1 cellular context compared by ENCODE assay signal in the genomic region with DNA sequence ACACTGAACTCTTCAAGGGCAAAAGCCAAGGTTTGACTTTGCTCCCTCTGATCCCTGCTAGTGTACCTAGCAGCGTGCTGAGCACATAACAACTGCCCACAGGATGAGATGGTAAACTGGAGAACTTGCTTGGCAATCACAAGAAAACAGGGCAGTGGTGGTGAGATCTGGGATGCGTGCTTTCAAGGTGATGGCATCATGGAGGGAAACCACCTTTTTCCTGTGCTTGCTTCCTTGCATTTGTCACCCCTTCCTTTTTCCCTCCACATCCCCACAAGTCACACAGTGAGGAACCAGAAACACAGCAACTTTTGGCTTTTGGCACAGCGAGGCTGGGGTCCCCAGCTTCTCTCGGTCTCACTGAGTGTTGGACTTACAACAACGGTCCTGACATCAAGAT.
TF ChIP-seq lines count a peak whose summit lies in the region.

No MANE protein-coding gene starts in this region.

TF ChIP-seq in H1, 55 proteins besides CTCF, POLR2A, EP300 and RAD21 (continued from another document):
- TF ChIP-seq, protein P1, sequence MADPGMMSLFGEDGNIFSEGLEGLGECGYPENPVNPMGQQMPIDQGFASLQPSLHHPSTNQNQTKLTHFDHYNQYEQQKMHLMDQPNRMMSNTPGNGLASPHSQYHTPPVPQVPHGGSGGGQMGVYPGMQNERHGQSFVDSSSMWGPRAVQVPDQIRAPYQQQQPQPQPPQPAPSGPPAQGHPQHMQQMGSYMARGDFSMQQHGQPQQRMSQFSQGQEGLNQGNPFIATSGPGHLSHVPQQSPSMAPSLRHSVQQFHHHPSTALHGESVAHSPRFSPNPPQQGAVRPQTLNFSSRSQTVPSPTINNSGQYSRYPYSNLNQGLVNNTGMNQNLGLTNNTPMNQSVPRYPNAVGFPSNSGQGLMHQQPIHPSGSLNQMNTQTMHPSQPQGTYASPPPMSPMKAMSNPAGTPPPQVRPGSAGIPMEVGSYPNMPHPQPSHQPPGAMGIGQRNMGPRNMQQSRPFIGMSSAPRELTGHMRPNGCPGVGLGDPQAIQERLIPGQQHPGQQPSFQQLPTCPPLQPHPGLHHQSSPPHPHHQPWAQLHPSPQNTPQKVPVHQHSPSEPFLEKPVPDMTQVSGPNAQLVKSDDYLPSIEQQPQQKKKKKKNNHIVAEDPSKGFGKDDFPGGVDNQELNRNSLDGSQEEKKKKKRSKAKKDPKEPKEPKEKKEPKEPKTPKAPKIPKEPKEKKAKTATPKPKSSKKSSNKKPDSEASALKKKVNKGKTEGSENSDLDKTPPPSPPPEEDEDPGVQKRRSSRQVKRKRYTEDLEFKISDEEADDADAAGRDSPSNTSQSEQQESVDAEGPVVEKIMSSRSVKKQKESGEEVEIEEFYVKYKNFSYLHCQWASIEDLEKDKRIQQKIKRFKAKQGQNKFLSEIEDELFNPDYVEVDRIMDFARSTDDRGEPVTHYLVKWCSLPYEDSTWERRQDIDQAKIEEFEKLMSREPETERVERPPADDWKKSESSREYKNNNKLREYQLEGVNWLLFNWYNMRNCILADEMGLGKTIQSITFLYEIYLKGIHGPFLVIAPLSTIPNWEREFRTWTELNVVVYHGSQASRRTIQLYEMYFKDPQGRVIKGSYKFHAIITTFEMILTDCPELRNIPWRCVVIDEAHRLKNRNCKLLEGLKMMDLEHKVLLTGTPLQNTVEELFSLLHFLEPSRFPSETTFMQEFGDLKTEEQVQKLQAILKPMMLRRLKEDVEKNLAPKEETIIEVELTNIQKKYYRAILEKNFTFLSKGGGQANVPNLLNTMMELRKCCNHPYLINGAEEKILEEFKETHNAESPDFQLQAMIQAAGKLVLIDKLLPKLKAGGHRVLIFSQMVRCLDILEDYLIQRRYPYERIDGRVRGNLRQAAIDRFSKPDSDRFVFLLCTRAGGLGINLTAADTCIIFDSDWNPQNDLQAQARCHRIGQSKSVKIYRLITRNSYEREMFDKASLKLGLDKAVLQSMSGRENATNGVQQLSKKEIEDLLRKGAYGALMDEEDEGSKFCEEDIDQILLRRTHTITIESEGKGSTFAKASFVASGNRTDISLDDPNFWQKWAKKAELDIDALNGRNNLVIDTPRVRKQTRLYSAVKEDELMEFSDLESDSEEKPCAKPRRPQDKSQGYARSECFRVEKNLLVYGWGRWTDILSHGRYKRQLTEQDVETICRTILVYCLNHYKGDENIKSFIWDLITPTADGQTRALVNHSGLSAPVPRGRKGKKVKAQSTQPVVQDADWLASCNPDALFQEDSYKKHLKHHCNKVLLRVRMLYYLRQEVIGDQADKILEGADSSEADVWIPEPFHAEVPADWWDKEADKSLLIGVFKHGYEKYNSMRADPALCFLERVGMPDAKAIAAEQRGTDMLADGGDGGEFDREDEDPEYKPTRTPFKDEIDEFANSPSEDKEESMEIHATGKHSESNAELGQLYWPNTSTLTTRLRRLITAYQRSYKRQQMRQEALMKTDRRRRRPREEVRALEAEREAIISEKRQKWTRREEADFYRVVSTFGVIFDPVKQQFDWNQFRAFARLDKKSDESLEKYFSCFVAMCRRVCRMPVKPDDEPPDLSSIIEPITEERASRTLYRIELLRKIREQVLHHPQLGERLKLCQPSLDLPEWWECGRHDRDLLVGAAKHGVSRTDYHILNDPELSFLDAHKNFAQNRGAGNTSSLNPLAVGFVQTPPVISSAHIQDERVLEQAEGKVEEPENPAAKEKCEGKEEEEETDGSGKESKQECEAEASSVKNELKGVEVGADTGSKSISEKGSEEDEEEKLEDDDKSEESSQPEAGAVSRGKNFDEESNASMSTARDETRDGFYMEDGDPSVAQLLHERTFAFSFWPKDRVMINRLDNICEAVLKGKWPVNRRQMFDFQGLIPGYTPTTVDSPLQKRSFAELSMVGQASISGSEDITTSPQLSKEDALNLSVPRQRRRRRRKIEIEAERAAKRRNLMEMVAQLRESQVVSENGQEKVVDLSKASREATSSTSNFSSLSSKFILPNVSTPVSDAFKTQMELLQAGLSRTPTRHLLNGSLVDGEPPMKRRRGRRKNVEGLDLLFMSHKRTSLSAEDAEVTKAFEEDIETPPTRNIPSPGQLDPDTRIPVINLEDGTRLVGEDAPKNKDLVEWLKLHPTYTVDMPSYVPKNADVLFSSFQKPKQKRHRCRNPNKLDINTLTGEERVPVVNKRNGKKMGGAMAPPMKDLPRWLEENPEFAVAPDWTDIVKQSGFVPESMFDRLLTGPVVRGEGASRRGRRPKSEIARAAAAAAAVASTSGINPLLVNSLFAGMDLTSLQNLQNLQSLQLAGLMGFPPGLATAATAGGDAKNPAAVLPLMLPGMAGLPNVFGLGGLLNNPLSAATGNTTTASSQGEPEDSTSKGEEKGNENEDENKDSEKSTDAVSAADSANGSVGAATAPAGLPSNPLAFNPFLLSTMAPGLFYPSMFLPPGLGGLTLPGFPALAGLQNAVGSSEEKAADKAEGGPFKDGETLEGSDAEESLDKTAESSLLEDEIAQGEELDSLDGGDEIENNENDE (IDR thresholded peaks at IDR 0.05; ENCODE audit: insufficient replicate concordance, low read length) = no peak
- TF ChIP-seq CBX5 (IDR thresholded peaks at IDR 0.05; ENCODE audit: low read depth, low read length) = no peak
- no peak for TF ChIP-seq TAF1 (IDR thresholded peaks at IDR 0.05; ENCODE audit: low read depth, low read length)
- TF ChIP-seq GABPA (IDR thresholded peaks at IDR 0.05; ENCODE audit: borderline replicate concordance, insufficient read depth, low read length) = no peak
- TF ChIP-seq BCL11A (IDR thresholded peaks at IDR 0.05; ENCODE audit: low read depth in 2 of 2, low read length in 2 of 2) = no peak
- no peak for TF ChIP-seq POU5F1 (IDR thresholded peaks at IDR 0.05; ENCODE audit: low read depth, low read length)
- no peak for TF ChIP-seq SIX5 (IDR thresholded peaks at IDR 0.05; ENCODE audit: low read depth, low read length)
